27 cellular contexts compared by ENCODE assay signal in genomic region chr1:117679868-117680267, GRCh38.
"Had no signal": no experiment of that assay in that cellular context is flagged by ENCODE, and none has a peak within 500 bp of the region (broad histone marks: within the 10 kb centered on the region; RNA-seq: fewer than 3 reads in every experiment).

No MANE protein-coding gene starts in this region.

- H3K9me3 Mint-ChIP-seq: activated naive CD4-positive, alpha-beta T cell treated with anti-CD3 and anti-CD28 coated beads, Interleukin-2, amount 50 U/mL, for 24 hours; activated T-helper 1 cell treated with anti-CD3 and anti-CD28 coated beads, Interleukin-12 subunit alpha, Interleukin-12 subunit beta, Interleukin-2, Interleukin-4 antibody, amounts not matched to agents 30 ng/mL and 10 ng/mL and 1 ng/mL, durations not matched to agents 14 hours and 24 hours and 36 hours; T-helper 1 cell treated with Interleukin-12 subunit alpha and Interleukin-12 subunit beta and Interleukin-4 antibody, amounts not matched to agents 30 μg/mL and 1 μg/mL, for 36 hours; WTC11 had no signal

- ATAC-seq: activated CD8-positive, alpha-beta T cell treated with anti-CD3 and anti-CD28 coated beads, Interleukin-2, amount 10 ng/mL, durations not matched to agents 7 days and 5 days; Panc1; Right ventricle myocardium inferior; WTC11 had no signal

- H3K9ac ChIP-seq: KMS-11 had no signal

- H3K36me3 ChIP-seq: SJCRH30 had no signal

- H3K4me3 ChIP-seq: SJCRH30 had no signal

- H3K4me3 Mint-ChIP-seq: activated CD8-positive, alpha-beta T cell treated with anti-CD3 and anti-CD28 coated beads, Interleukin-2, amount 10 ng/mL, durations not matched to agents 7 days and 5 days; activated naive CD4-positive, alpha-beta T cell treated with anti-CD3 and anti-CD28 coated beads, Interleukin-2, amount 50 U/mL, for 24 hours; activated T-helper 1 cell treated with anti-CD3 and anti-CD28 coated beads, Interleukin-12 subunit alpha, Interleukin-12 subunit beta, Interleukin-2, Interleukin-4 antibody, amounts not matched to agents 30 ng/mL and 10 ng/mL and 1 ng/mL, durations not matched to agents 14 hours and 24 hours and 36 hours; T-helper 1 cell treated with Interleukin-12 subunit alpha and Interleukin-12 subunit beta and Interleukin-4 antibody, amounts not matched to agents 30 μg/mL and 1 μg/mL, for 36 hours; WTC11 had no signal

- DNase-seq: activated CD4-positive, alpha-beta T cell treated with anti-CD3 and anti-CD28 coated beads for 48 hours; activated CD4-positive, alpha-beta T cell treated with anti-CD3 and anti-CD28 coated beads, Interleukin-2, amount 50 U/mL, for 4 hours; activated CD4-positive, CD25-positive, alpha-beta regulatory T cell treated with anti-CD3 and anti-CD28 coated beads, Interleukin-2, amount 50 U/mL, for 72 hours; activated CD8-positive, alpha-beta memory T cell treated with anti-CD3 and anti-CD28 coated beads, Interleukin-2, amount 50 U/mL, for 48 hours; activated CD8-positive, alpha-beta T cell treated with anti-CD3 and anti-CD28 coated beads, Interleukin-2, amount 10 ng/mL, durations not matched to agents 7 days and 5 days; activated effector memory CD4-positive, alpha-beta T cell treated with Interleukin-2 at 50 U/mL for 16 hours; activated naive CD4-positive, alpha-beta T cell; activated T-cell treated with anti-CD3 and anti-CD28 coated beads, Interleukin-2, amount 50 U/mL, for 1 hour; aorta; NCI-H1092; NCI-H1417; NCI-H1930; NCI-H2171 treated with DMSO at 0.1 percent for 48 hours; NCI-H226; NCI-H526; NCI-H774; NK-92 treated with Interleukin-12 subunit alpha and Interleukin-12 subunit beta, amount 100 ng/mL, for 24 hours; OCI-M1; RPMI8226; SJCRH30 had no signal

- H3K9me3 ChIP-seq: SJCRH30 had no signal

- H3K36me3 Mint-ChIP-seq: activated naive CD4-positive, alpha-beta T cell treated with anti-CD3 and anti-CD28 coated beads, Interleukin-2, amount 50 U/mL, for 24 hours; WTC11 had no signal

- H3K4me2 ChIP-seq: KMS-11 had no signal

- H3K27ac Mint-ChIP-seq: activated CD8-positive, alpha-beta T cell treated with anti-CD3 and anti-CD28 coated beads, Interleukin-2, amount 10 ng/mL, durations not matched to agents 7 days and 5 days; activated naive CD4-positive, alpha-beta T cell treated with anti-CD3 and anti-CD28 coated beads, Interleukin-2, amount 50 U/mL, for 24 hours; activated T-helper 1 cell treated with anti-CD3 and anti-CD28 coated beads, Interleukin-12 subunit alpha, Interleukin-12 subunit beta, Interleukin-2, Interleukin-4 antibody, amounts not matched to agents 30 ng/mL and 10 ng/mL and 1 ng/mL, durations not matched to agents 14 hours and 24 hours and 36 hours; T-helper 1 cell treated with Interleukin-12 subunit alpha and Interleukin-12 subunit beta and Interleukin-4 antibody, amounts not matched to agents 30 μg/mL and 1 μg/mL, for 36 hours; WTC11 had no signal

- H3K27ac ChIP-seq: KMS-11, SJCRH30 had no signal

- H3K4me1 Mint-ChIP-seq: activated naive CD4-positive, alpha-beta T cell treated with anti-CD3 and anti-CD28 coated beads, Interleukin-2, amount 50 U/mL, for 24 hours had no signal

- H3K27me3 ChIP-seq: SJCRH30 had no signal

- H3K27me3 Mint-ChIP-seq: activated naive CD4-positive, alpha-beta T cell treated with anti-CD3 and anti-CD28 coated beads, Interleukin-2, amount 50 U/mL, for 24 hours had no signal
